14 cellular contexts compared by ENCODE assay signal in genomic region chr1:161359316-161359715, GRCh38. TPM values are rescaled to one million over a fixed set of nuclear protein-coding genes. Genes with fewer than 3 reads are reported as not detected.
A peak's percentile ranks its signal among the peaks of the same experiment; 100 is the strongest.
DNase-seq lines count a peak whose midpoint lies in the region; ATAC-seq and TF ChIP-seq lines count a peak whose summit lies in the region.
"Had no signal": no experiment of that assay in that cellular context is flagged by ENCODE, and none has a peak within 500 bp of the region (broad histone marks: within the 10 kb centered on the region; RNA-seq: fewer than 3 reads in every experiment).

No MANE protein-coding gene starts in this region.

- H3K9ac ChIP-seq in mesendoderm (ENCODE audit: low read length) (no peak overlapping the region), H9 (ENCODE audit: extremely low read depth, insufficient read length, low read length) (no peak overlapping the region)
- H3K9ac ChIP-seq: GM23248 had no signal

- H2BK120ac ChIP-seq in mesendoderm (ENCODE audit: low read depth, low read length) (no peak overlapping the region), H9 (ENCODE audit: low read depth, low read length, poor library complexity, severe bottlenecking) (no peak overlapping the region)

- no peak for TF ChIP-seq POLR2A in adrenal gland (IDR thresholded peaks at IDR 0.05)

- no peak overlapping the region for H4K91ac ChIP-seq in H9 (ENCODE audit: insufficient read length, low read depth, low read length)

- H3K18ac ChIP-seq in mesendoderm (ENCODE audit: low read length) (no peak overlapping the region), H9 (ENCODE audit: insufficient read length, low read depth, low read length) (no peak overlapping the region)

- H3K14ac ChIP-seq in H9 (ENCODE audit: insufficient read depth, low read length) = no peak overlapping the region

- H3K4ac ChIP-seq in mesendoderm (ENCODE audit: low read depth, low read length) (no peak overlapping the region), H9 (ENCODE audit: low read depth, low read length) (no peak overlapping the region)

- H3K23ac ChIP-seq in mesendoderm (ENCODE audit: low read length) (no peak overlapping the region), H9 (ENCODE audit: insufficient read length, low read depth, low read length) (no peak overlapping the region)

- no peaks in the 10 kb centered on the region for H3K79me2 ChIP-seq in mesendoderm (ENCODE audit: control insufficient read depth, insufficient read depth, low read length)
- H3K79me2 ChIP-seq in H9 (ENCODE audit: insufficient read depth, low read length) = no peaks in the 10 kb centered on the region

- no peaks in the 10 kb centered on the region for H3K27me3 Mint-ChIP-seq in CD8-positive, alpha-beta T cell (ENCODE audit: low read depth)
- no peaks in the 10 kb centered on the region for H3K27me3 Mint-ChIP-seq in H9 (ENCODE audit: low read depth)

- H3K79me1 ChIP-seq in mesendoderm (ENCODE audit: low read length) (peaks cover 2% of the 10 kb centered on the region), H9 (ENCODE audit: insufficient read depth, low read depth, low read length, poor library complexity, severe bottlenecking) (no peaks in the 10 kb centered on the region)

- H3K36me3 Mint-ChIP-seq in CD8-positive, alpha-beta T cell = peaks cover 57% of the 10 kb centered on the region
- H3K36me3 Mint-ChIP-seq in H9 (ENCODE audit: insufficient read depth in 1 of 3, low read depth in 3 of 3) = peaks cover 4 to 27% (median 17%) of the 10 kb centered on the region in 3 experiments; a peak in 5 of 7 replicates

- H3K23me2 ChIP-seq in H9 (ENCODE audit: insufficient read length, low read depth, low read length, poor library complexity, severe bottlenecking) = no peaks in the 10 kb centered on the region

- H2AK5ac ChIP-seq in mesendoderm (ENCODE audit: low read length) (no peak overlapping the region), H9 (ENCODE audit: insufficient read length, low read length) (no peak overlapping the region)

- no peaks in the 10 kb centered on the region for H4K20me1 ChIP-seq in H9 (ENCODE audit: control insufficient read depth, insufficient read depth, insufficient read length)

- no peaks in the 10 kb centered on the region for H3K9me3 ChIP-seq in A673 (ENCODE audit: low read depth, low read length, poor library complexity, severe bottlenecking)
- H3K9me3 ChIP-seq in CD8-positive, alpha-beta T cell (ENCODE audit: low read length) = no peaks in the 10 kb centered on the region
- H3K9me3 ChIP-seq in adrenal gland (replicated peaks in 1 of 3) = no peaks in the 10 kb centered on the region
- H3K9me3 ChIP-seq in lower lobe of right lung = no peaks in the 10 kb centered on the region
- H3K9me3 ChIP-seq in H9 (ENCODE audit: control insufficient read depth, low read depth, low read length) = no peaks in the 10 kb centered on the region

- no peak overlapping the region for H3T11ph ChIP-seq in H9 (ENCODE audit: low read length)

- no peak overlapping the region for H4K8ac ChIP-seq in mesendoderm (ENCODE audit: low read depth, low read length)
- H4K8ac ChIP-seq in H9 (replicated peaks; ENCODE audit: insufficient read length, low read depth, low read length) = no peak overlapping the region

- TF ChIP-seq CTCF in A673 (conservative IDR thresholded peaks at IDR 0.05; ENCODE audit: low read depth, low read length) (no peak), adrenal gland (IDR thresholded peaks at IDR 0.05) (no peak), lower lobe of right lung (IDR thresholded peaks at IDR 0.05) (no peak), H9 (conservative IDR thresholded peaks at IDR 0.05) (no peak)
- TF ChIP-seq CTCF in CD8-positive, alpha-beta T cell (IDR thresholded peaks at IDR 0.05) = no peak

- H2BK15ac ChIP-seq in mesendoderm (replicated peaks; ENCODE audit: low read depth) (no peak overlapping the region), H9 (ENCODE audit: low read depth, low read length) (no peak overlapping the region)

- H3K27ac ChIP-seq in A673 (ENCODE audit: low read depth, low read length, poor library complexity, severe bottlenecking) (peak overlapping the region; percentile 6), adrenal gland (peak overlapping the region in 3 of 5 donors; percentile 39 to 74 (median 45)), lower lobe of right lung (peak overlapping the region; percentile 26), mesendoderm (ENCODE audit: low read depth, low read length) (no peak overlapping the region), H9 (ENCODE audit: insufficient read length, low read depth, low read length) (no peak overlapping the region)
- no peak overlapping the region for H3K27ac ChIP-seq in CD8-positive, alpha-beta T cell (ENCODE audit: low read depth, low read length)
- H3K27ac ChIP-seq: GM23248 had no signal

- POLR2A ChIA-PET in A673 (lab: Charles Lee; ENCODE audit: low non-redundant PET) = no interaction called here
- POLR2A ChIA-PET in CD8-positive, alpha-beta T cell (lab: Charles Lee) = no interaction called here

- CTCF ChIA-PET in A673 (lab: Charles Lee) = no interaction called here
- CTCF ChIA-PET in CD8-positive, alpha-beta T cell (lab: Charles Lee) = interaction anchor here (1.4 kb wide), 1 partner anchor 133 kb away, joined by 3 read pairs; the partner anchor contains the start of gene TOMM40L

- no peak overlapping the region for H3K4me2 ChIP-seq in mesendoderm (ENCODE audit: low read length)
- no peak overlapping the region for H3K4me2 ChIP-seq in H9 (ENCODE audit: insufficient read depth, insufficient read length, low read length)

- H3K4me1 Mint-ChIP-seq in CD8-positive, alpha-beta T cell (ENCODE audit: low read depth) = peaks cover 8% of the 10 kb centered on the region
- no peaks in the 10 kb centered on the region for H3K4me1 Mint-ChIP-seq in H9

- peak overlapping the region; percentile 8 for H3K27ac Mint-ChIP-seq in CD8-positive, alpha-beta T cell
- H3K27ac Mint-ChIP-seq in H9 = 0 out of 7 replicates have a peak overlapping the region, but pooled peaks of 1 of the 3 experiments have one; percentile 2

- no peaks in the 10 kb centered on the region for H3K9me3 Mint-ChIP-seq in CD8-positive, alpha-beta T cell
- H3K9me3 Mint-ChIP-seq in H9 = no peaks in the 10 kb centered on the region

- H3K4me1 ChIP-seq in A673 (ENCODE audit: insufficient read depth, low read length, poor library complexity, severe bottlenecking) (no peaks in the 10 kb centered on the region), adrenal gland (replicated peaks in 1 of 2) (peaks cover 9 to 32% of the 10 kb centered on the region in 2 donors), lower lobe of right lung (peaks cover 7% of the 10 kb centered on the region), mesendoderm (ENCODE audit: control insufficient read depth, low read depth, low read length) (peaks cover 2% of the 10 kb centered on the region), H9 (ENCODE audit: insufficient read depth, low read length) (no peaks in the 10 kb centered on the region)
- no peaks in the 10 kb centered on the region for H3K4me1 ChIP-seq in CD8-positive, alpha-beta T cell (ENCODE audit: insufficient read depth, low read length)

- H2BK20ac ChIP-seq in H9 (ENCODE audit: low read depth, low read length, poor library complexity, severe bottlenecking) = no peak overlapping the region

- H2BK5ac ChIP-seq in mesendoderm (ENCODE audit: low read length) (no peak overlapping the region), H9 (ENCODE audit: insufficient read length, low read length) (no peak overlapping the region)

- no TSS peak for BruUV-seq in A673 (replicated peaks; lab: Mats Ljungman, UMichigan)

- H2BK12ac ChIP-seq in H9 (ENCODE audit: insufficient read length, low read depth, low read length) = no peak overlapping the region

- peaks cover 12% of the 10 kb centered on the region for H3K36me3 ChIP-seq in A673 (ENCODE audit: insufficient read depth, low read length, poor library complexity, severe bottlenecking)
- peaks cover 3% of the 10 kb centered on the region for H3K36me3 ChIP-seq in CD8-positive, alpha-beta T cell (ENCODE audit: insufficient read depth, low read length)
- H3K36me3 ChIP-seq in adrenal gland (replicated peaks in 1 of 2) = peaks cover 0 to 7% of the 10 kb centered on the region in 2 donors
- H3K36me3 ChIP-seq in lower lobe of right lung = peaks cover 43% of the 10 kb centered on the region
- H3K36me3 ChIP-seq in mesendoderm (ENCODE audit: control insufficient read depth, insufficient read depth, low read length) = no peaks in the 10 kb centered on the region

- H3K4me3 ChIP-seq in A673 (ENCODE audit: low read depth, low read length, poor library complexity, severe bottlenecking) = no peak overlapping the region
- no peak overlapping the region for H3K4me3 ChIP-seq in CD8-positive, alpha-beta T cell (ENCODE audit: low read depth, low read length)
- no peak overlapping the region for H3K4me3 ChIP-seq in adrenal gland
- no peak overlapping the region for H3K4me3 ChIP-seq in lower lobe of right lung
- no peak overlapping the region for H3K4me3 ChIP-seq in mesendoderm (ENCODE audit: low read length)
- H3K4me3 ChIP-seq: GM23248 had no signal

- H3K56ac ChIP-seq in mesendoderm (ENCODE audit: low read length) (no peak overlapping the region), H9 (ENCODE audit: insufficient read length, low read depth, low read length) (no peak overlapping the region)

- intact Hi-C loops in A673 (cut with micrococcal nuclease; ENCODE audit: unreplicated experiment) (no loop called here), adrenal gland (cut with DNase I) (no loop called here), lower lobe of right lung (cut with DNase I) (no loop called here)
- intact Hi-C loops in CD8-positive, alpha-beta T cell (cut with DNase I, micrococcal nuclease) = no loop called here

- ATAC-seq in CD8-positive, alpha-beta T cell = no peak
- ATAC-seq in lower lobe of right lung (peak; percentile 47 to 61), HG03039 (IDR thresholded peaks at IDR 0.05; ENCODE audit: unreplicated experiment) (no peak)

- DNase-seq in A673 (ENCODE audit: low spot score) = peak; percentile 34
- DNase-seq in CD8-positive, alpha-beta T cell = no peak
- no peak for DNase-seq in adrenal gland
- DNase-seq in lower lobe of right lung = no peak
- DNase-seq in mesendoderm = no peak
- DNase-seq in AG20443 (ENCODE audit: low spot score) = no peak
- DNase-seq in H9 = no peak
- DNase-seq: EL; GM23248; NCI-H187; stimulated activated naive CD4-positive, alpha-beta T cell treated with Interleukin-2 at 50 U/mL for 16 hours had no signal

- no peak overlapping the region for H2AFZ ChIP-seq in H9 (ENCODE audit: low read length)
- H2AFZ ChIP-seq: GM23248 had no signal

- H3K4me3 Mint-ChIP-seq in CD8-positive, alpha-beta T cell = no peak overlapping the region
- H3K4me3 Mint-ChIP-seq in H9 = no peak overlapping the region

- no peaks in the 10 kb centered on the region for H3K27me3 ChIP-seq in A673 (replicated peaks; ENCODE audit: insufficient read depth, low read depth, low read length, poor library complexity)
- no peaks in the 10 kb centered on the region for H3K27me3 ChIP-seq in CD8-positive, alpha-beta T cell (ENCODE audit: insufficient read depth, low read length)
- no peaks in the 10 kb centered on the region for H3K27me3 ChIP-seq in adrenal gland
- no peaks in the 10 kb centered on the region for H3K27me3 ChIP-seq in lower lobe of right lung (ENCODE audit: low read depth)
- no peaks in the 10 kb centered on the region for H3K27me3 ChIP-seq in mesendoderm (ENCODE audit: insufficient read depth, low read length, poor library complexity)
- H3K27me3 ChIP-seq in H9 (ENCODE audit: insufficient read depth, low read length) = no peaks in the 10 kb centered on the region

- H4K5ac ChIP-seq in mesendoderm (ENCODE audit: low read length) (no peak overlapping the region), H9 (ENCODE audit: insufficient read length, low read depth, low read length) (no peak overlapping the region)

RNA-seq across cellular contexts. Expression of gene CFAP126, which starts 8.4 kb away (rescaled TPM):
- total RNA-seq in A673 (2021) = not detected in 2 replicates
- total RNA-seq in CD8-positive, alpha-beta T cell = not detected
- total RNA-seq in adrenal gland = not detected
- polyA plus RNA-seq in adrenal gland = under 1 TPM in 1 of 3 donors, not detected in 2; 0.29 TPM
- total RNA-seq in lower lobe of right lung = 8.0 TPM
- polyA plus RNA-seq in mesendoderm (2013, experiment 1 of 2) = not detected
- not detected for polyA plus RNA-seq in mesendoderm (2013, experiment 2 of 2)
- not detected in 2 replicates for total RNA-seq in H9 (2021)
- total RNA-seq: fibroblast of lung, GM23248 had no signal
- polyA plus RNA-seq: BJ, fibroblast of lung, GM23248 had no signal

RNA-seq across cellular contexts. Expression of gene SDHC, which starts 45.1 kb away (rescaled TPM):
- total RNA-seq in A673 (2021) (228 and 249 TPM in 2 replicates), adrenal gland (100 to 1,000 TPM in 7 of 8 donors, 10 to 100 TPM in 1; 54.9 to 434 (median 300) TPM), lower lobe of right lung (167 TPM), H9 (2021) (198 and 206 TPM in 2 replicates)
- 10 to 100 TPM; 41.5 to 41.9 TPM for total RNA-seq in CD8-positive, alpha-beta T cell
- polyA plus RNA-seq in adrenal gland = 100 to 1,000 TPM in 1 of 3 donors, 10 to 100 TPM in 2; 57.8 to 404 (median 63.6) TPM
- polyA plus RNA-seq in mesendoderm (2013, experiment 1 of 2) = 110 TPM
- 113 TPM for polyA plus RNA-seq in mesendoderm (2013, experiment 2 of 2)

RNA-seq across cellular contexts. Expression of gene MPZ, which starts 49.5 kb away (rescaled TPM):
- total RNA-seq in A673 (2021) = 2.6 and 2.8 TPM in 2 replicates
- 1 to 10 TPM; 2.1 to 2.6 TPM for total RNA-seq in CD8-positive, alpha-beta T cell
- 1 to 10 TPM in 6 of 8 donors, under 1 TPM in 2; 0.66 to 5.1 (median 2.8) TPM for total RNA-seq in adrenal gland
- polyA plus RNA-seq in adrenal gland = 1 to 10 TPM; 4.1 to 9.5 (median 7.9) TPM
- 4.0 TPM for total RNA-seq in lower lobe of right lung
- polyA plus RNA-seq in mesendoderm (2013, experiment 1 of 2) = 2.4 TPM
- polyA plus RNA-seq in mesendoderm (2013, experiment 2 of 2) = 2.5 TPM
- total RNA-seq in H9 (2021) = 2.7 and 3.6 TPM in 2 replicates
- polyA plus RNA-seq: GM23248 had no signal

Comparison
In these comparisons a context has a peak if more than half of its experiments do, and no peak if none do; other contexts are left out.
1. H3K27ac ChIP-seq: peak in A673 (single experiment), adrenal gland (3 of 5) and lower lobe of right lung (single experiment); none in CD8-positive, alpha-beta T cell (single experiment), mesendoderm (single experiment) and H9 (single experiment).
2. ATAC-seq: peak in lower lobe of right lung (2 of 2); none in CD8-positive, alpha-beta T cell (single experiment) and HG03039 (single experiment).